In genomic region chr1:54812801-54813478, GRCh38 we compare ENCODE assay signal across 19 cellular contexts. TPM values are rescaled to one million over a fixed set of nuclear protein-coding genes. Genes with fewer than 3 reads are reported as not detected.
DNase-seq lines count a peak whose midpoint lies in the region; ATAC-seq, FAIRE-seq and TF ChIP-seq lines count a peak whose summit lies in the region.
"Had no signal": no experiment of that assay in that cellular context is flagged by ENCODE, and none has a peak within 500 bp of the region (broad histone marks: within the 10 kb centered on the region; RNA-seq: fewer than 3 reads in every experiment).

No MANE protein-coding gene starts in this region.

- TF ChIP-seq POLR2A in GM12878 (IDR thresholded peaks at IDR 0.05; ENCODE audit: low read depth, low read length), result no peak

- no TSS peak for BruUV-seq in GM12878 (replicated peaks; lab: Mats Ljungman, UMichigan)

- TF ChIP-seq EP300 in GM12878 (IDR thresholded peaks at IDR 0.05; ENCODE audit: borderline replicate concordance in 1 of 2, control insufficient read depth in 1 of 2, low read depth in 2 of 2, low read length in 2 of 2), result 0 out of 4 replicates have a peak, but pooled peaks of 1 of the 2 experiments have one; percentile 12

- H3K4me3 ChIP-seq in GM12878 (no peak overlapping the region), lower lobe of right lung (no peak overlapping the region)
- H3K4me3 ChIP-seq: A549 had no signal

- H3K9me3 ChIP-seq in GM12878 (replicated peaks; ENCODE audit: control insufficient read depth, insufficient read depth, low read length) (no peaks in the 10 kb centered on the region), lower lobe of right lung (no peaks in the 10 kb centered on the region)
- H3K9me3 ChIP-seq: A549, neutrophil had no signal

- FAIRE-seq in GM12878 (lab: Jason Lieb, UNC), result peak; percentile 68
- FAIRE-seq: A549 had no signal

- H3K4me2 ChIP-seq in GM12878 (ENCODE audit: control insufficient read depth, insufficient read depth), result peak overlapping the region; percentile 26
- H3K4me2 ChIP-seq: A549 had no signal

- H4K20me1 ChIP-seq in GM12878 (ENCODE audit: control insufficient read depth, insufficient read depth), result no peaks in the 10 kb centered on the region

- no peak for TF ChIP-seq RAD21 in GM12878 (IDR thresholded peaks at IDR 0.05; ENCODE audit: insufficient read depth, low read depth, low read length)

- H3K4me3 Mint-ChIP-seq in activated CD4-positive, alpha-beta memory T cell treated with anti-CD3 and anti-CD28 coated beads, Interleukin-2, amount 10 ng/mL, durations not matched to agents 7 days and 5 days, result peak overlapping the region; percentile 23
- no peak overlapping the region for H3K4me3 Mint-ChIP-seq in activated CD4-positive, alpha-beta memory T cell treated with anti-CD3 and anti-CD28 coated beads for 36 hours
- H3K4me3 Mint-ChIP-seq: stimulated activated naive CD8-positive, alpha-beta T cell treated with anti-CD3 and anti-CD28 coated beads, Interleukin-15, Interleukin-2, amounts not matched to agents 100 ng/mL and 50 ng/mL, for 24 hours had no signal

- H3K27me3 Mint-ChIP-seq in activated CD4-positive, alpha-beta memory T cell treated with anti-CD3 and anti-CD28 coated beads, Interleukin-2, amount 10 ng/mL, durations not matched to agents 7 days and 5 days, result peaks cover 3% of the 10 kb centered on the region
- peaks cover 2% of the 10 kb centered on the region for H3K27me3 Mint-ChIP-seq in activated CD4-positive, alpha-beta memory T cell treated with anti-CD3 and anti-CD28 coated beads for 36 hours
- H3K27me3 Mint-ChIP-seq: stimulated activated naive CD8-positive, alpha-beta T cell treated with anti-CD3 and anti-CD28 coated beads, Interleukin-15, Interleukin-2, amounts not matched to agents 100 ng/mL and 50 ng/mL, for 24 hours had no signal

- peak overlapping the region; percentile 55 for H3K27ac Mint-ChIP-seq in activated CD4-positive, alpha-beta memory T cell treated with anti-CD3 and anti-CD28 coated beads, Interleukin-2, amount 10 ng/mL, durations not matched to agents 7 days and 5 days
- no peak overlapping the region for H3K27ac Mint-ChIP-seq in activated CD4-positive, alpha-beta memory T cell treated with anti-CD3 and anti-CD28 coated beads for 36 hours
- H3K27ac Mint-ChIP-seq: stimulated activated naive CD8-positive, alpha-beta T cell treated with anti-CD3 and anti-CD28 coated beads, Interleukin-15, Interleukin-2, amounts not matched to agents 100 ng/mL and 50 ng/mL, for 24 hours had no signal

- ATAC-seq in HG02798 (IDR thresholded peaks at IDR 0.05; ENCODE audit: poor library complexity, unreplicated experiment), result peak; percentile 47
- ATAC-seq in GM12878, result peak; percentile 79
- no peak for ATAC-seq in HG03354 (IDR thresholded peaks at IDR 0.05; ENCODE audit: poor library complexity, severe bottlenecking, unreplicated experiment)
- no peak for ATAC-seq in lower lobe of right lung
- ATAC-seq: A549 had no signal

- no peaks in the 10 kb centered on the region for H3K36me3 Mint-ChIP-seq in activated CD4-positive, alpha-beta memory T cell treated with anti-CD3 and anti-CD28 coated beads, Interleukin-2, amount 10 ng/mL, durations not matched to agents 7 days and 5 days (ENCODE audit: low read depth)
- H3K36me3 Mint-ChIP-seq in activated CD4-positive, alpha-beta memory T cell treated with anti-CD3 and anti-CD28 coated beads for 36 hours, result no peaks in the 10 kb centered on the region
- H3K36me3 Mint-ChIP-seq: CD4-positive, alpha-beta memory T cell had no signal

- peaks cover 13% of the 10 kb centered on the region for H3K4me1 ChIP-seq in GM12878 (ENCODE audit: control insufficient read depth, insufficient read depth, low read length)
- no peaks in the 10 kb centered on the region for H3K4me1 ChIP-seq in lower lobe of right lung

- no peaks in the 10 kb centered on the region for H3K27me3 ChIP-seq in GM12878 (replicated peaks in 1 of 2; ENCODE audit: control insufficient read depth in 2 of 2, insufficient read depth in 2 of 2, low read length in 1 of 2)
- H3K27me3 ChIP-seq in lower lobe of right lung (ENCODE audit: low read depth), result peaks cover 4% of the 10 kb centered on the region
- H3K27me3 ChIP-seq: neutrophil had no signal

- SMC1A ChIA-PET in GM12878 (lab: Charles Lee; ENCODE audit: uncharacterized antibody, unreplicated experiment), result interaction anchor here (0.8 to 1.8 kb wide), 7 partner anchors 12 to 324 kb away, joined by 3 to 6 read pairs (median 4); partner anchors contain the start of genes DHCR24 and TTC22

- H3K9me3 Mint-ChIP-seq in activated CD4-positive, alpha-beta memory T cell treated with anti-CD3 and anti-CD28 coated beads, Interleukin-2, amount 10 ng/mL, durations not matched to agents 7 days and 5 days, result no peaks in the 10 kb centered on the region
- H3K9me3 Mint-ChIP-seq in activated CD4-positive, alpha-beta memory T cell treated with anti-CD3 and anti-CD28 coated beads for 36 hours, result no peaks in the 10 kb centered on the region
- H3K9me3 Mint-ChIP-seq: CD4-positive, alpha-beta memory T cell; stimulated activated naive CD8-positive, alpha-beta T cell treated with anti-CD3 and anti-CD28 coated beads, Interleukin-15, Interleukin-2, amounts not matched to agents 100 ng/mL and 50 ng/mL, for 24 hours had no signal

- TF ChIP-seq CTCF in GM12878 (IDR thresholded peaks at IDR 0.05 in 2 of 3, conservative IDR thresholded peaks at IDR 0.05 in 1 of 3; ENCODE audit: control insufficient read depth in 2 of 3, extremely low read depth in 1 of 3, insufficient read depth in 1 of 3, low read depth in 3 of 3, low read length in 3 of 3) (no peak), lower lobe of right lung (IDR thresholded peaks at IDR 0.05) (no peak)

- DNase-seq in activated CD4-positive, alpha-beta memory T cell treated with anti-CD3 and anti-CD28 coated beads, Interleukin-2, amount 10 ng/mL, durations not matched to agents 7 days and 5 days, result peak; percentile 73
- no peak for DNase-seq in activated CD4-positive, alpha-beta memory T cell treated with anti-CD3 and anti-CD28 coated beads for 36 hours
- DNase-seq in GM12878 (ENCODE audit: low read depth, low spot score) (peak; percentile 42), posterior vena cava (ENCODE audit: low spot score) (peak; percentile 45), ACHN (no peak), lower lobe of right lung (no peak)
- DNase-seq: activated CD4-positive, alpha-beta T cell treated with anti-CD3 and anti-CD28 coated beads, Interleukin-2, amount 50 U/mL, for 4 hours; activated naive CD4-positive, alpha-beta T cell treated with anti-CD3 and anti-CD28 coated beads, Interleukin-2, amount 50 U/mL, for 16 hours; CD4-positive, alpha-beta memory T cell; HCEC 1CT; mammary epithelial cell; NCI-H1694 treated with DMSO at 0.1 percent for 48 hours had no signal

- intact Hi-C loops in activated CD4-positive, alpha-beta memory T cell treated with anti-CD3 and anti-CD28 coated beads for 36 hours (cut with micrococcal nuclease), result no loop called here
- intact Hi-C loops in GM12878 (cut with micrococcal nuclease; ENCODE audit: unreplicated experiment), result loop anchor here (5.0 kb wide), 4 partner anchors 311 to 631 kb away; partner anchors contain the start of gene SSBP3
- intact Hi-C loops in posterior vena cava (cut with DNase I), result loop anchor here (5.0 to 10.0 kb wide), 2 partner anchors 318 to 464 kb away; no protein-coding TSS in a partner anchor
- intact Hi-C loops in lower lobe of right lung (cut with DNase I), result no loop called here

- in situ Hi-C loops in GM12878 (cut with MboI), result loop anchor here (5.0 kb wide), 1 partner anchor 146 kb away; no protein-coding TSS in a partner anchor
- in situ Hi-C loops in ACHN (cut with HindIII; ENCODE audit: low pct_ligation_motif_present, low pct_unique_long_range_greater_than_20kb, low sequenced_read_pairs), result no loop called here

- H3K4me1 Mint-ChIP-seq in activated CD4-positive, alpha-beta memory T cell treated with anti-CD3 and anti-CD28 coated beads, Interleukin-2, amount 10 ng/mL, durations not matched to agents 7 days and 5 days, result peaks cover 56% of the 10 kb centered on the region
- peaks cover 2% of the 10 kb centered on the region for H3K4me1 Mint-ChIP-seq in activated CD4-positive, alpha-beta memory T cell treated with anti-CD3 and anti-CD28 coated beads for 36 hours (ENCODE audit: low read depth)

- H3K36me3 ChIP-seq in GM12878 (ENCODE audit: control insufficient read depth in 2 of 2, insufficient read depth in 2 of 2, low read length in 1 of 2) (no peaks in the 10 kb centered on the region), lower lobe of right lung (no peaks in the 10 kb centered on the region)
- H3K36me3 ChIP-seq: neutrophil had no signal

- peak overlapping the region; percentile 37 for H2AFZ ChIP-seq in GM12878 (ENCODE audit: control insufficient read depth, low read depth, low read length)

- H3K27ac ChIP-seq in GM12878 (ENCODE audit: control insufficient read depth, insufficient read depth) (no peak overlapping the region), lower lobe of right lung (no peak overlapping the region)
- H3K27ac ChIP-seq: A549, neutrophil, RWPE1 had no signal

- 35% methylated on average over 12 of the region's 12 CpGs for WGBS in GM12878 (ENCODE audit: insufficient coverage, insufficient replicate concordance, low lambda C conversion rate, missing lambda C conversion rate)

- no peak overlapping the region for H3K9ac ChIP-seq in GM12878 (ENCODE audit: control insufficient read depth, insufficient read depth, low read length)

- CTCF ChIA-PET in activated CD4-positive, alpha-beta memory T cell treated with anti-CD3 and anti-CD28 coated beads, Interleukin-2, amount 10 ng/mL, durations not matched to agents 7 days and 5 days (lab: Charles Lee), result interaction anchor here (0.6 to 7.0 kb wide), 8 partner anchors 11 to 744 kb away, joined by 3 to 49 read pairs (median 4); partner anchors contain the start of gene TTC22
- CTCF ChIA-PET in activated CD4-positive, alpha-beta memory T cell treated with anti-CD3 and anti-CD28 coated beads for 36 hours (lab: Charles Lee), result interaction anchor here (1.1 to 2.4 kb wide), 3 partner anchors 132 to 141 kb away, joined by 3 to 13 read pairs (median 4); no protein-coding TSS in a partner anchor
- CTCF ChIA-PET in GM12878 (lab: Yijun Ruan, JAX), result interaction anchor here (1.1 to 7.6 kb wide), 5 partner anchors 12 to 744 kb away, joined by 4 to 44 read pairs (median 4); partner anchors contain the start of genes TTC22 and TTC4

- RAD21 ChIA-PET in GM12878 (lab: Charles Lee; ENCODE audit: unreplicated experiment), result interaction anchor here (1.0 to 2.7 kb wide), 6 partner anchors 12 to 690 kb away, joined by 3 to 11 read pairs (median 3); partner anchors contain the start of gene TTC22

- POLR2A ChIA-PET in activated CD4-positive, alpha-beta memory T cell treated with anti-CD3 and anti-CD28 coated beads, Interleukin-2, amount 10 ng/mL, durations not matched to agents 7 days and 5 days (lab: Charles Lee), result interaction anchor here (0.9 to 1.8 kb wide), 5 partner anchors 9 to 347 kb away, joined by 3 to 6 read pairs (median 4); partner anchors contain the start of gene DHCR24
- POLR2A ChIA-PET in activated CD4-positive, alpha-beta memory T cell treated with anti-CD3 and anti-CD28 coated beads for 36 hours (lab: Charles Lee), result no interaction called here
- POLR2A ChIA-PET in GM12878 (lab: Charles Lee), result no interaction called here

- no peaks in the 10 kb centered on the region for H3K79me2 ChIP-seq in GM12878 (ENCODE audit: control insufficient read depth, insufficient read depth, low read length)

RNA-seq across cellular contexts. Expression of gene TTC22, which starts 11.8 kb away (rescaled TPM):
- total RNA-seq in activated CD4-positive, alpha-beta memory T cell treated with anti-CD3 and anti-CD28 coated beads, Interleukin-2, amount 10 ng/mL, durations not matched to agents 7 days and 5 days, result 10 to 100 TPM; 19.8 to 20.9 TPM
- 1 to 10 TPM; 4.6 to 5.3 TPM for total RNA-seq in activated CD4-positive, alpha-beta memory T cell treated with anti-CD3 and anti-CD28 coated beads for 36 hours
- 3.4 and 3.8 TPM in 2 replicates for total RNA-seq in GM12878 (2013; cell fraction: nucleolus; rRNA removed)
- 3.7 and 4.0 TPM in 2 replicates for total RNA-seq in GM12878 (2014; rRNA removed)
- total RNA-seq in GM12878 (2014; rRNA removed; fragmentation: Illumina TruSeq; extraction: Trizol), result 1.9 and 2.2 TPM in 2 replicates
- total RNA-seq in GM12878 (2021), result 4.2 and 5.1 TPM in 2 replicates
- polyA plus RNA-seq in GM12878 (2011; ENCODE audit: low read depth), result 1.1 TPM
- polyA plus RNA-seq in GM12878 (2011; rRNA removed), result 0.35 and 0.72 TPM in 2 replicates
- polyA plus RNA-seq in GM12878 (2011; cell fraction: cytosol; rRNA removed), result 0.92 and 1.1 TPM in 2 replicates
- 1.8 and 2.2 TPM in 2 replicates for polyA plus RNA-seq in GM12878 (2011; cell fraction: nucleus; rRNA removed)
- 1.5 and 1.7 TPM in 2 replicates for polyA plus RNA-seq in GM12878 (2012)
- 3.0 TPM in 2 replicates for polyA plus RNA-seq in GM12878 (2014; fragmentation: Illumina TruSeq; extraction: Trizol)
- polyA plus RNA-seq in GM12878 (2014; fragmentation: Nextera tagmentation; extraction: Ambion mirVana), result under 1 TPM; 0.64 to 0.89 TPM
- polyA plus RNA-seq in GM12878 (2014; rRNA removed), result 3.4 and 3.6 TPM in 2 replicates
- polyA plus RNA-seq in GM12878 (2016; fragmentation: Nextera tagmentation; extraction: Ambion mirVana), result 1 to 10 TPM; 1.1 to 1.9 TPM
- 0.82 and 1.0 TPM in 2 replicates for polyA minus RNA-seq in GM12878 (2011; rRNA and poly(A)+ RNA removed)
- 0.40 and 0.42 TPM in 2 replicates for polyA minus RNA-seq in GM12878 (2011; cell fraction: cytosol; rRNA and poly(A)+ RNA removed)
- 0.48 and 1.5 TPM in 2 replicates for polyA minus RNA-seq in GM12878 (2011; cell fraction: nucleus; rRNA and poly(A)+ RNA removed)
- under 1 TPM in 1 of 2 donors, not detected in 1; 0.05 TPM for total RNA-seq in posterior vena cava
- 8.4 TPM for total RNA-seq in lower lobe of right lung
- total RNA-seq: fibroblast of villous mesenchyme had no signal
- polyA plus RNA-seq: A549 had no signal

RNA-seq across cellular contexts. Expression of gene PARS2, which starts 48.6 kb away (rescaled TPM):
- total RNA-seq in activated CD4-positive, alpha-beta memory T cell treated with anti-CD3 and anti-CD28 coated beads, Interleukin-2, amount 10 ng/mL, durations not matched to agents 7 days and 5 days, result 1 to 10 TPM; 3.3 to 4.0 TPM
- 1 to 10 TPM; 5.6 to 5.7 TPM for total RNA-seq in activated CD4-positive, alpha-beta memory T cell treated with anti-CD3 and anti-CD28 coated beads for 36 hours
- total RNA-seq in GM12878 (2013; cell fraction: nucleolus; rRNA removed), result 7.4 and 7.6 TPM in 2 replicates
- 8.2 and 9.1 TPM in 2 replicates for total RNA-seq in GM12878 (2014; rRNA removed)
- 4.4 and 4.8 TPM in 2 replicates for total RNA-seq in GM12878 (2014; rRNA removed; fragmentation: Illumina TruSeq; extraction: Trizol)
- 7.1 and 7.6 TPM in 2 replicates for total RNA-seq in GM12878 (2021)
- 1.3 TPM for polyA plus RNA-seq in GM12878 (2011; ENCODE audit: low read depth)
- polyA plus RNA-seq in GM12878 (2011; rRNA removed), result 2.9 and 4.6 TPM in 2 replicates
- polyA plus RNA-seq in GM12878 (2011; cell fraction: cytosol; rRNA removed), result 6.6 and 7.1 TPM in 2 replicates
- polyA plus RNA-seq in GM12878 (2011; cell fraction: nucleus; rRNA removed), result 3.8 and 4.1 TPM in 2 replicates
- 1.3 and 5.0 TPM in 2 replicates for polyA plus RNA-seq in GM12878 (2012)
- 5.1 and 6.6 TPM in 2 replicates for polyA plus RNA-seq in GM12878 (2014; fragmentation: Illumina TruSeq; extraction: Trizol)
- 1 to 10 TPM; 3.7 to 4.3 TPM for polyA plus RNA-seq in GM12878 (2014; fragmentation: Nextera tagmentation; extraction: Ambion mirVana)
- polyA plus RNA-seq in GM12878 (2014; rRNA removed), result 5.2 and 6.5 TPM in 2 replicates
- 10 to 100 TPM; 10.2 to 12.2 TPM for polyA plus RNA-seq in GM12878 (2016; fragmentation: Nextera tagmentation; extraction: Ambion mirVana)
- polyA minus RNA-seq in GM12878 (2011; rRNA and poly(A)+ RNA removed), result 7.8 and 10.3 TPM in 2 replicates
- 1.3 and 2.4 TPM in 2 replicates for polyA minus RNA-seq in GM12878 (2011; cell fraction: cytosol; rRNA and poly(A)+ RNA removed)
- 3.3 and 4.9 TPM in 2 replicates for polyA minus RNA-seq in GM12878 (2011; cell fraction: nucleus; rRNA and poly(A)+ RNA removed)
- 1 to 10 TPM; 2.3 to 2.8 TPM for total RNA-seq in posterior vena cava
- 3.3 TPM for total RNA-seq in lower lobe of right lung

Comparison
In these comparisons a context has a peak if more than half of its experiments do, and no peak if none do; other contexts are left out.
1. DNase-seq: peak in activated CD4-positive, alpha-beta memory T cell treated with anti-CD3 and anti-CD28 coated beads, Interleukin-2, amount 10 ng/mL, durations not matched to agents 7 days and 5 days (single experiment), GM12878 (single experiment) and posterior vena cava (single experiment); none in activated CD4-positive, alpha-beta memory T cell treated with anti-CD3 and anti-CD28 coated beads for 36 hours (single experiment), ACHN (single experiment) and lower lobe of right lung (single experiment).
2. ATAC-seq: peak in HG02798 (single experiment) and GM12878 (single experiment); none in HG03354 (single experiment) and lower lobe of right lung (0 of 2).
3. intact Hi-C loops: an anchor here in GM12878 (5.0 kb wide) and posterior vena cava (5.0 to 10.0 kb wide); none called in activated CD4-positive, alpha-beta memory T cell treated with anti-CD3 and anti-CD28 coated beads for 36 hours and lower lobe of right lung.